Comparison of ENCODE assay signal across 35 cellular contexts in the genomic region with DNA sequence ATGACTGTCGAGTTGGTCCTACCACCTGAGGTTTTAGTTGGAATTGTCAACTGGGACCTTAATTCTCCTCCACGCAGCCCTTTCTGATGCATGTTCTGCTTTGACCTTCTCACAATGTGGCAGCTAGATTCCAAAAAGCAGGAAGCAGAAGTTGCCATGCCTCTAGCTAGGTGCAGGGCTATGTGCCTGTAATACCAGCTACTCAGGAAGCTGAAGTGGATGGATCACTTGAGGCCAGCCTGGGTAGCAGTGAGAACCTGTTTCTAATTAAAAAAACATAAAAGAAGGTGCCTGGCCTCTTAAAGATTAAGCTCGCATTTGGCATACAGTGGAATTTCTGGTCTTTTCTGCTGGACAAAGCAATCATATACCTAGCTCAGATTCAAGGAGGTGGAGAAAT.
A peak's percentile ranks its signal among the peaks of the same experiment; 100 is the strongest.
DNase-seq lines count a peak whose midpoint lies in the region; ATAC-seq, FAIRE-seq and TF ChIP-seq lines count a peak whose summit lies in the region.
"Had no signal": no experiment of that assay in that cellular context is flagged by ENCODE, and none has a peak within 500 bp of the region (broad histone marks: within the 10 kb centered on the region; RNA-seq: fewer than 3 reads in every experiment).

No MANE protein-coding gene starts in this region.

- no peaks in the 10 kb centered on the region for H3K9me2 ChIP-seq in SK-N-SH

- FAIRE-seq in kidney (lab: Jason Lieb, UNC) (no peak), D721Med (lab: Jason Lieb, UNC) (no peak)
- FAIRE-seq: G401.6 had no signal

- H4K20me1 ChIP-seq in SK-N-SH (ENCODE audit: insufficient read depth): no peaks in the 10 kb centered on the region

- TF ChIP-seq CTCF in SK-N-SH (IDR thresholded peaks at IDR 0.05): no peak
- no peak for TF ChIP-seq CTCF in kidney (IDR thresholded peaks at IDR 0.05; ENCODE audit: borderline replicate concordance, extremely low read depth, insufficient read depth)
- no peak for TF ChIP-seq CTCF in upper lobe of right lung (IDR thresholded peaks at IDR 0.05)
- no peak for TF ChIP-seq CTCF in D721Med (IDR thresholded peaks at IDR 0.05; ENCODE audit: insufficient read depth, missing control alignments)
- TF ChIP-seq CTCF in GM13977 (IDR thresholded peaks at IDR 0.05; ENCODE audit: extremely low read depth, insufficient read depth, missing control alignments): no peak
- TF ChIP-seq CTCF in spleen (IDR thresholded peaks at IDR 0.05 in 8 of 11, conservative IDR thresholded peaks at IDR 0.05 in 3 of 11): no peak

- intact Hi-C loops in Right ventricle myocardium superior (cut with DNase I): no loop called here
- intact Hi-C loops in left cardiac atrium (cut with DNase I): no loop called here
- intact Hi-C loops in kidney (cut with DNase I): no loop called here
- intact Hi-C loops in upper lobe of right lung (cut with DNase I): no loop called here
- intact Hi-C loops in spleen (cut with DNase I; ENCODE audit: low total_unique reads): no loop called here

- no peak for DNase-seq in Right ventricle myocardium superior
- no peak for DNase-seq in left cardiac atrium
- peak; percentile 35 for DNase-seq in SK-N-SH
- no peak for DNase-seq in kidney
- DNase-seq in upper lobe of right lung: no peak
- no peak for DNase-seq in D721Med (ENCODE audit: insufficient read length, low spot score)
- no peak for DNase-seq in GM13977 (ENCODE audit: low spot score)
- no peak for DNase-seq in spleen
- DNase-seq: ACHN; activated CD4-positive, alpha-beta T cell treated with anti-CD3 and anti-CD28 coated beads, Interleukin-2, amount 10 ng/mL, durations not matched to agents 24 days and 14 days; activated CD8-positive, alpha-beta memory T cell treated with anti-CD3 and anti-CD28 coated beads for 24 hours; activated naive CD4-positive, alpha-beta T cell treated with anti-CD3 and anti-CD28 coated beads, Interleukin-2, amount 50 U/mL, for 16 hours; activated T-cell treated with anti-CD3 and anti-CD28 coated beads for 4 hours; amniotic stem cell; cerebellar nuclear complex; DMS153; GOT3; HFFc6; IMR-90; mesendoderm; NCI-H1092 treated with DMSO at 0.1 percent for 48 hours; NCI-H187 treated with DMSO at 0.1 percent for 48 hours; NCI-H526; NK-92 treated with Interleukin-12 subunit alpha and Interleukin-12 subunit beta, amount 100 ng/mL, for 24 hours; PC-9; posterior cingulate gyrus; right lobe of liver; SHP77 treated with DMSO at 0.1 percent for 48 hours; stimulated activated CD8-positive, alpha-beta memory T cell treated with anti-CD3 and anti-CD28 coated beads, Interleukin-4, amount 100 ng/mL, for 48 hours; stimulated activated naive CD8-positive, alpha-beta T cell treated with anti-CD3 and anti-CD28 coated beads, Interleukin-15, amount 100 ng/mL, for 72 hours; T1000; WERI-Rb-1 had no signal

- POLR2A ChIA-PET in SK-N-SH (lab: Yijun Ruan, JAX): interaction anchor here (0.7 kb wide), 1 partner anchor 203 kb away, joined by 3 read pairs; a partner anchor contains a TSS

- H3F3A ChIP-seq in SK-N-SH (replicated peaks; ENCODE audit: insufficient read depth): no peaks in the 10 kb centered on the region

- ATAC-seq in Right ventricle myocardium superior (ENCODE audit: poor library complexity) (peak; percentile 60), left cardiac atrium (no peak), upper lobe of right lung (peak; percentile 93)
- ATAC-seq: gastroesophageal sphincter; stimulated activated naive CD8-positive, alpha-beta T cell treated with anti-CD3 and anti-CD28 coated beads, Interleukin-15, amount 100 ng/mL, for 72 hours had no signal

- no peak overlapping the region for H2AFZ ChIP-seq in SK-N-SH (ENCODE audit: low read depth)
- H2AFZ ChIP-seq: PC-9 had no signal

- H3K4me1 ChIP-seq in SK-N-SH (ENCODE audit: control insufficient read depth in 1 of 2, insufficient read depth in 2 of 2, low read depth in 1 of 2, low read length in 1 of 2) (peaks cover 0 to 12% of the 10 kb centered on the region in 2 experiments; a peak in 2 of 4 replicates), kidney (ENCODE audit: control insufficient read depth in 1 of 2, insufficient read depth in 1 of 2, low read depth in 1 of 2, low read length in 2 of 2) (peaks cover 6 to 15% of the 10 kb centered on the region in 2 donors), upper lobe of right lung (peaks cover 20% of the 10 kb centered on the region), spleen (peaks cover 0 to 41% (median 11%) of the 10 kb centered on the region in 6 donors)
- H3K4me1 ChIP-seq: gastroesophageal sphincter had no signal

- H3K9ac ChIP-seq in SK-N-SH (no peak overlapping the region), kidney (ENCODE audit: low read length in 2 of 2) (no peak overlapping the region)

- H3K36me3 ChIP-seq in SK-N-SH (replicated peaks in 1 of 2; ENCODE audit: control insufficient read depth in 1 of 2, insufficient read depth in 2 of 2, low read length in 1 of 2) (no peaks in the 10 kb centered on the region), kidney (ENCODE audit: control insufficient read depth in 1 of 2, insufficient read depth in 2 of 2, low read length in 2 of 2) (no peaks in the 10 kb centered on the region), upper lobe of right lung (no peaks in the 10 kb centered on the region), spleen (no peaks in the 10 kb centered on the region)
- H3K36me3 ChIP-seq: gastroesophageal sphincter, right lobe of liver, thoracic aorta, WERI-Rb-1 had no signal

- H3K4me2 ChIP-seq in SK-N-SH: no peak overlapping the region
- H3K4me2 ChIP-seq: PC-9 had no signal

- in situ Hi-C loops in GM13977 (cut with MboI; ENCODE audit: low pct_unique_long_range_greater_than_20kb, low sequenced_read_pairs, unreplicated experiment): no loop called here

- H3K9me3 ChIP-seq in SK-N-SH (no peaks in the 10 kb centered on the region), kidney (ENCODE audit: control insufficient read depth in 1 of 2, low read length in 2 of 2) (no peaks in the 10 kb centered on the region), upper lobe of right lung (no peaks in the 10 kb centered on the region), spleen (no peaks in the 10 kb centered on the region)
- H3K9me3 ChIP-seq: gastroesophageal sphincter, right lobe of liver, thoracic aorta had no signal

- WGBS in SK-N-SH (ENCODE audit: low lambda C conversion rate): 70% methylated on average over 3 of the region's 3 CpGs
- 78 to 89% (median 84%) methylated on average over 3 of the region's 3 CpGs for WGBS in spleen, 5 donors

- H3K4me3 ChIP-seq in SK-N-SH (ENCODE audit: low read depth in 2 of 2, low read length in 1 of 2) (no peak overlapping the region), kidney (ENCODE audit: low read length in 2 of 2) (no peak overlapping the region), upper lobe of right lung (no peak overlapping the region), spleen (no peak overlapping the region)
- H3K4me3 ChIP-seq: gastroesophageal sphincter, PC-9, right lobe of liver, thoracic aorta had no signal

- TF ChIP-seq POLR2A in spleen (IDR thresholded peaks at IDR 0.05): no peak

- H3K27me3 ChIP-seq in SK-N-SH (ENCODE audit: insufficient read depth): no peaks in the 10 kb centered on the region
- no peaks in the 10 kb centered on the region for H3K27me3 ChIP-seq in upper lobe of right lung
- no peaks in the 10 kb centered on the region for H3K27me3 ChIP-seq in spleen (replicated peaks in 1 of 7)
- H3K27me3 ChIP-seq: gastroesophageal sphincter, right lobe of liver had no signal

- TF ChIP-seq RAD21 in SK-N-SH (IDR thresholded peaks at IDR 0.05; ENCODE audit: low read length): no peak

- TF ChIP-seq EP300 in SK-N-SH (IDR thresholded peaks at IDR 0.05; ENCODE audit: borderline replicate concordance in 1 of 2, low read depth in 1 of 2, low read length in 1 of 2): peak in 1 of 2 experiments; percentile 68; a peak in 2 of 4 replicates

- H3K79me2 ChIP-seq in SK-N-SH (ENCODE audit: insufficient read depth): no peaks in the 10 kb centered on the region

- CTCF ChIA-PET in SK-N-SH (lab: Yijun Ruan, JAX): interaction anchor here (0.6 to 3.4 kb wide), 6 partner anchors 15 to 519 kb away, joined by 3 to 17 read pairs (median 6); no protein-coding TSS in a partner anchor

- peak overlapping the region in 1 of 2 experiments; percentile 71; a peak in 2 of 4 replicates for H3K27ac ChIP-seq in SK-N-SH (ENCODE audit: low read depth in 2 of 2, low read length in 1 of 2)
- H3K27ac ChIP-seq in kidney (ENCODE audit: low read depth in 2 of 2, low read length in 2 of 2): peak overlapping the region; percentile 39 to 41
- H3K27ac ChIP-seq in upper lobe of right lung: peak overlapping the region; percentile 36
- peak overlapping the region in 1 of 8 donors; percentile 7 for H3K27ac ChIP-seq in spleen
- H3K27ac ChIP-seq: gastroesophageal sphincter, PC-9, right lobe of liver, thoracic aorta, WERI-Rb-1 had no signal

TF ChIP-seq in SK-N-SH, 30 proteins besides CTCF, POLR2A, EP300 and RAD21:
- TF ChIP-seq, protein P1, sequence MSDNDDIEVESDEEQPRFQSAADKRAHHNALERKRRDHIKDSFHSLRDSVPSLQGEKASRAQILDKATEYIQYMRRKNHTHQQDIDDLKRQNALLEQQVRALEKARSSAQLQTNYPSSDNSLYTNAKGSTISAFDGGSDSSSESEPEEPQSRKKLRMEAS (IDR thresholded peaks at IDR 0.05; ENCODE audit: low read depth): no peak
- no peak for TF ChIP-seq RXRA (IDR thresholded peaks at IDR 0.05; ENCODE audit: borderline replicate concordance, low read depth)
- no peak for TF ChIP-seq ELF1 (IDR thresholded peaks at IDR 0.05)
- TF ChIP-seq MXI1 (IDR thresholded peaks at IDR 0.05; ENCODE audit: low read depth, low read length): 0 out of 2 replicates have a peak, but pooled peaks have one; percentile 21
- TF ChIP-seq, protein P2, sequence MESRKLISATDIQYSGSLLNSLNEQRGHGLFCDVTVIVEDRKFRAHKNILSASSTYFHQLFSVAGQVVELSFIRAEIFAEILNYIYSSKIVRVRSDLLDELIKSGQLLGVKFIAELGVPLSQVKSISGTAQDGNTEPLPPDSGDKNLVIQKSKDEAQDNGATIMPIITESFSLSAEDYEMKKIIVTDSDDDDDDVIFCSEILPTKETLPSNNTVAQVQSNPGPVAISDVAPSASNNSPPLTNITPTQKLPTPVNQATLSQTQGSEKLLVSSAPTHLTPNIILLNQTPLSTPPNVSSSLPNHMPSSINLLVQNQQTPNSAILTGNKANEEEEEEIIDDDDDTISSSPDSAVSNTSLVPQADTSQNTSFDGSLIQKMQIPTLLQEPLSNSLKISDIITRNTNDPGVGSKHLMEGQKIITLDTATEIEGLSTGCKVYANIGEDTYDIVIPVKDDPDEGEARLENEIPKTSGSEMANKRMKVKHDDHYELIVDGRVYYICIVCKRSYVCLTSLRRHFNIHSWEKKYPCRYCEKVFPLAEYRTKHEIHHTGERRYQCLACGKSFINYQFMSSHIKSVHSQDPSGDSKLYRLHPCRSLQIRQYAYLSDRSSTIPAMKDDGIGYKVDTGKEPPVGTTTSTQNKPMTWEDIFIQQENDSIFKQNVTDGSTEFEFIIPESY (IDR thresholded peaks at IDR 0.05; ENCODE audit: borderline replicate concordance, low read depth): no peak
- peak; percentile 36; the same call in 1 of the 2 replicates for TF ChIP-seq RCOR1 (IDR thresholded peaks at IDR 0.05; ENCODE audit: low read length)
- no peak for TF ChIP-seq MEF2A (IDR thresholded peaks at IDR 0.05; ENCODE audit: borderline replicate concordance, low read depth)
- no peak for TF ChIP-seq GABPA (IDR thresholded peaks at IDR 0.05; ENCODE audit: low read depth)
- TF ChIP-seq TCF12 (IDR thresholded peaks at IDR 0.05): no peak
- no peak for TF ChIP-seq GATA2 (CRISPR knock-in tag; IDR thresholded peaks at IDR 0.05)

Comparison
In these comparisons a context has a peak if more than half of its experiments do, and no peak if none do; other contexts are left out.
1. ATAC-seq: peak in Right ventricle myocardium superior (single experiment) and upper lobe of right lung (single experiment); none in left cardiac atrium (0 of 2).